Comparison of ENCODE assay signal across 8 cellular contexts in genomic region chr19:45079911-45080469, GRCh38. TPM values are rescaled to one million over a fixed set of nuclear protein-coding genes. Genes with fewer than 3 reads are reported as not detected.
DNase-seq lines count a peak whose midpoint lies in the region; ATAC-seq, FAIRE-seq and TF ChIP-seq lines count a peak whose summit lies in the region.

No MANE protein-coding gene starts in this region.

- no peaks in the 10 kb centered on the region for H3K9me2 ChIP-seq in SK-N-SH

- peak overlapping the region; percentile 97 for H3K9ac ChIP-seq in SK-N-SH
- peak overlapping the region; percentile 98 for H3K9ac ChIP-seq in keratinocyte (ENCODE audit: control insufficient read depth, extremely low read depth, insufficient read depth, low read length)
- H3K9ac ChIP-seq in subcutaneous abdominal adipose tissue (ENCODE audit: low read length in 5 of 5), result peak overlapping the region; percentile 75 to 100 (median 97)

- DNase-seq in SK-N-SH (no peak), keratinocyte (ENCODE audit: low read depth, low spot score) (no peak), NCI-H345 treated with DMSO at 0.1 percent for 48 hours (lab: John Stamatoyannopoulos, UW; ENCODE audit: unreplicated experiment) (no peak), SIG-M5 treated with dmso at 0.1 percent for 504 hours (lab: John Stamatoyannopoulos, UW; ENCODE audit: unreplicated experiment) (no peak), mucosa of gallbladder (ENCODE audit: low spot score) (no peak)
- DNase-seq in activated naive CD4-positive, alpha-beta T cell treated with anti-CD3 and anti-CD28 coated beads, Interleukin-2, amount 50 U/mL, for 72 hours (ENCODE audit: low spot score in 2 of 2), result no peak

- H3K27me3 ChIP-seq in SK-N-SH (ENCODE audit: insufficient read depth), result no peaks in the 10 kb centered on the region
- H3K27me3 ChIP-seq in keratinocyte (ENCODE audit: control insufficient read depth, extremely low read depth, insufficient read depth, low read length), result no peaks in the 10 kb centered on the region
- H3K27me3 ChIP-seq in subcutaneous abdominal adipose tissue (ENCODE audit: control insufficient read depth in 5 of 5, insufficient read depth in 4 of 5, low read length in 5 of 5), result no peaks in the 10 kb centered on the region

- ATAC-seq in SK-N-SH treated with all-trans-retinoic acid at 6 μM for 48 hours, result no peak
- ATAC-seq in activated naive CD4-positive, alpha-beta T cell treated with anti-CD3 and anti-CD28 coated beads, Interleukin-2, amount 50 U/mL, for 72 hours, result no peak

- H3K79me2 ChIP-seq in SK-N-SH (ENCODE audit: insufficient read depth) (peaks cover 54% of the 10 kb centered on the region), keratinocyte (ENCODE audit: control insufficient read depth, insufficient read depth, low read length) (peaks cover 47% of the 10 kb centered on the region)

- FAIRE-seq in keratinocyte (lab: Jason Lieb, UNC), result no peak

- peaks cover 5 to 35% of the 10 kb centered on the region in 2 donors for H3K36me3 Mint-ChIP-seq in activated naive CD4-positive, alpha-beta T cell treated with anti-CD3 and anti-CD28 coated beads, Interleukin-2, amount 50 U/mL, for 72 hours

- H3K27ac ChIP-seq in SK-N-SH (ENCODE audit: low read depth in 2 of 2, low read length in 1 of 2), result peak overlapping the region in 1 of 2 experiments; percentile 68; a peak in 2 of 4 replicates
- H3K27ac ChIP-seq in keratinocyte (ENCODE audit: control insufficient read depth, insufficient read depth, low read length), result peak overlapping the region; percentile 93
- peak overlapping the region; percentile 45 for H3K27ac ChIP-seq in subcutaneous abdominal adipose tissue (ENCODE audit: low read depth, low read length)

- H4K20me1 ChIP-seq in SK-N-SH (ENCODE audit: insufficient read depth) (no peaks in the 10 kb centered on the region), keratinocyte (ENCODE audit: control insufficient read depth, extremely low read depth, insufficient read depth, low read length) (no peaks in the 10 kb centered on the region)

- H2AFZ ChIP-seq in SK-N-SH (ENCODE audit: low read depth) (peak overlapping the region; percentile 96; the same call in 1 of the 2 replicates), keratinocyte (ENCODE audit: control insufficient read depth, low read length) (peak overlapping the region; percentile 93)

- POLR2A ChIA-PET in SK-N-SH (lab: Yijun Ruan, JAX), result interaction anchor here (0.7 to 2.1 kb wide), 4 partner anchors 12 to 388 kb away, joined by 3 to 19 read pairs (median 7); partner anchors contain the start of genes FOSB, PPP1R37 and TRAPPC6A

- H3K9me3 Mint-ChIP-seq in activated naive CD4-positive, alpha-beta T cell treated with anti-CD3 and anti-CD28 coated beads, Interleukin-2, amount 50 U/mL, for 72 hours, result no peaks in the 10 kb centered on the region

- H3K4me1 ChIP-seq in SK-N-SH (ENCODE audit: control insufficient read depth in 1 of 2, insufficient read depth in 2 of 2, low read depth in 1 of 2, low read length in 1 of 2) (peaks cover 0 to 9% of the 10 kb centered on the region in 2 experiments; a peak in 1 of 4 replicates), keratinocyte (ENCODE audit: control insufficient read depth, extremely low read depth, insufficient read depth, low read length) (peaks cover 20% of the 10 kb centered on the region), subcutaneous abdominal adipose tissue (ENCODE audit: control insufficient read depth in 5 of 5, insufficient read depth in 5 of 5, low read length in 5 of 5) (peaks cover 5 to 40% (median 36%) of the 10 kb centered on the region in 5 donors)

- WGBS in SK-N-SH (ENCODE audit: low lambda C conversion rate), result 38% methylated on average over 9 of the region's 9 CpGs

- H3K4me3 ChIP-seq in SK-N-SH (ENCODE audit: low read depth in 2 of 2, low read length in 1 of 2) (peak overlapping the region; percentile 84 to 99), keratinocyte (ENCODE audit: control insufficient read depth in 2 of 3, extremely low read depth in 1 of 3, insufficient read depth in 2 of 3, low read depth in 1 of 3, low read length in 3 of 3) (peak overlapping the region; percentile 84 to 98 (median 98)), subcutaneous abdominal adipose tissue (ENCODE audit: low read depth in 1 of 5, low read length in 5 of 5) (peak overlapping the region; percentile 75 to 97 (median 88))

- peaks cover 0 to 9% of the 10 kb centered on the region in 2 experiments for H3K36me3 ChIP-seq in SK-N-SH (replicated peaks in 1 of 2; ENCODE audit: control insufficient read depth in 1 of 2, insufficient read depth in 2 of 2, low read length in 1 of 2)
- H3K36me3 ChIP-seq in keratinocyte (ENCODE audit: control insufficient read depth in 2 of 2, extremely low read depth in 1 of 2, insufficient read depth in 2 of 2, low read length in 2 of 2), result peaks cover 3 to 7% of the 10 kb centered on the region in 2 experiments
- H3K36me3 ChIP-seq in subcutaneous abdominal adipose tissue (ENCODE audit: control insufficient read depth in 5 of 5, insufficient read depth in 5 of 5, low read length in 5 of 5), result peaks cover 0 to 10% (median 7%) of the 10 kb centered on the region in 5 donors

- peak overlapping the region; percentile 90 to 97 for H3K27ac Mint-ChIP-seq in activated naive CD4-positive, alpha-beta T cell treated with anti-CD3 and anti-CD28 coated beads, Interleukin-2, amount 50 U/mL, for 72 hours

- H3K9me3 ChIP-seq in SK-N-SH, result no peaks in the 10 kb centered on the region
- H3K9me3 ChIP-seq in keratinocyte (ENCODE audit: control insufficient read depth, low read depth, low read length), result no peaks in the 10 kb centered on the region
- H3K9me3 ChIP-seq in subcutaneous abdominal adipose tissue (ENCODE audit: control insufficient read depth in 5 of 5, low read length in 5 of 5), result no peaks in the 10 kb centered on the region

- no peak for TF ChIP-seq EP300 in SK-N-SH (IDR thresholded peaks at IDR 0.05; ENCODE audit: borderline replicate concordance in 1 of 2, low read depth in 1 of 2, low read length in 1 of 2)

- peaks cover 2% of the 10 kb centered on the region for H3K9me1 ChIP-seq in keratinocyte (ENCODE audit: control insufficient read depth, extremely low read depth, insufficient read depth, low read length)

- H3K4me2 ChIP-seq in SK-N-SH (peak overlapping the region; percentile 98), keratinocyte (ENCODE audit: control insufficient read depth, extremely low read depth, insufficient read depth, low read depth, low read length) (peak overlapping the region; percentile 96)

- dilution Hi-C loops in keratinocyte (cut with MboI; ENCODE audit: extremely low pct_ligation_motif_present, low sequenced_read_pairs), result no loop called here

- TF ChIP-seq RAD21 in SK-N-SH (IDR thresholded peaks at IDR 0.05; ENCODE audit: low read length), result no peak

- peaks cover 4% of the 10 kb centered on the region for H3F3A ChIP-seq in SK-N-SH (replicated peaks; ENCODE audit: insufficient read depth)

- CTCF ChIA-PET in SK-N-SH (lab: Yijun Ruan, JAX), result interaction anchor here (1.0 to 1.9 kb wide), 3 partner anchors 11 to 178 kb away, joined by 3 to 5 read pairs (median 4); no protein-coding TSS in a partner anchor

- TF ChIP-seq CTCF in SK-N-SH (IDR thresholded peaks at IDR 0.05), result no peak
- no peak for TF ChIP-seq CTCF in keratinocyte (optimal IDR thresholded peaks at IDR 0.05 in 1 of 3, IDR thresholded peaks at IDR 0.05 in 1 of 3, conservative IDR thresholded peaks at IDR 0.05 in 1 of 3; ENCODE audit: extremely low read depth in 1 of 3, insufficient read depth in 2 of 3, low read length in 3 of 3)

RNA-seq across cellular contexts. Expression of gene GEMIN7, which starts 0.9 kb away (rescaled TPM):
- polyA plus RNA-seq in SK-N-SH (2012; rRNA removed) (24.2 and 28.7 TPM in 2 replicates), keratinocyte (23.1 to 30.1 TPM (median 23.7 TPM) in 3 replicates)
- 14.5 and 19.1 TPM in 2 replicates for polyA plus RNA-seq in SK-N-SH (2012; cell fraction: cytosol; rRNA removed)
- polyA plus RNA-seq in SK-N-SH (2012; cell fraction: nucleus; rRNA removed), result 16.1 and 16.5 TPM in 2 replicates
- 10 to 100 TPM in 1 of 2 donors, 1 to 10 TPM in 1; 8.3 to 54.3 TPM for total RNA-seq in activated naive CD4-positive, alpha-beta T cell treated with anti-CD3 and anti-CD28 coated beads, Interleukin-2, amount 50 U/mL, for 72 hours
- 11.2 TPM for polyA plus RNA-seq in keratinocyte (2011; ENCODE audit: low read depth)
- 23.8 and 38.6 TPM in 2 replicates for polyA plus RNA-seq in keratinocyte (2011; cell fraction: cytosol; rRNA removed)
- polyA plus RNA-seq in keratinocyte (2011; cell fraction: nucleus; rRNA removed), result 29.1 and 34.3 TPM in 2 replicates
- 22.1 and 31.8 TPM in 2 replicates for polyA plus RNA-seq in keratinocyte (2012; ENCODE audit: low replicate concordance)
- 8.8 to 9.3 TPM (median 9.3 TPM) in 3 replicates for polyA minus RNA-seq in keratinocyte
- polyA minus RNA-seq in keratinocyte (2011; cell fraction: cytosol; rRNA and poly(A)+ RNA removed), result 33.4 TPM
- polyA minus RNA-seq in keratinocyte (2011; cell fraction: nucleus; rRNA and poly(A)+ RNA removed), result 7.9 and 8.5 TPM in 2 replicates
- total RNA-seq in mucosa of gallbladder, result 25.2 TPM

RNA-seq across cellular contexts. Expression of gene ZNF296, which starts 3.7 kb away (rescaled TPM):
- 0.16 and 0.21 TPM in 2 replicates for polyA plus RNA-seq in SK-N-SH (2012; rRNA removed)
- polyA plus RNA-seq in SK-N-SH (2012; cell fraction: cytosol; rRNA removed), result 0.06 and 0.12 TPM in 2 replicates
- polyA plus RNA-seq in SK-N-SH (2012; cell fraction: nucleus; rRNA removed), result 2.1 and 2.8 TPM in 2 replicates
- total RNA-seq in activated naive CD4-positive, alpha-beta T cell treated with anti-CD3 and anti-CD28 coated beads, Interleukin-2, amount 50 U/mL, for 72 hours, result 1 to 10 TPM; 2.3 to 6.7 TPM
- polyA plus RNA-seq in keratinocyte, result 0.13 to 1.6 TPM (median 0.25 TPM) in 3 replicates
- polyA plus RNA-seq in keratinocyte (2011; ENCODE audit: low read depth), result 0.92 TPM
- polyA plus RNA-seq in keratinocyte (2011; cell fraction: cytosol; rRNA removed), result 0.33 and 0.70 TPM in 2 replicates
- polyA plus RNA-seq in keratinocyte (2011; cell fraction: nucleus; rRNA removed), result 0.76 and 1.2 TPM in 2 replicates
- polyA plus RNA-seq in keratinocyte (2012; ENCODE audit: low replicate concordance), result 1.5 and 4.8 TPM in 2 replicates
- polyA minus RNA-seq in keratinocyte, result 0.22 to 1.9 TPM (median 0.63 TPM) in 3 replicates
- 3.5 TPM for polyA minus RNA-seq in keratinocyte (2011; cell fraction: cytosol; rRNA and poly(A)+ RNA removed)
- polyA minus RNA-seq in keratinocyte (2011; cell fraction: nucleus; rRNA and poly(A)+ RNA removed), result 0.93 and 1.3 TPM in 2 replicates
- 2.3 TPM for total RNA-seq in mucosa of gallbladder

RNA-seq across cellular contexts. Expression of gene PPP1R37, which starts 13.0 kb away (rescaled TPM):
- polyA plus RNA-seq in SK-N-SH (2012; rRNA removed), result 19.3 and 24.4 TPM in 2 replicates
- polyA plus RNA-seq in SK-N-SH (2012; cell fraction: cytosol; rRNA removed), result 9.4 and 14.2 TPM in 2 replicates
- 53.9 and 70.9 TPM in 2 replicates for polyA plus RNA-seq in SK-N-SH (2012; cell fraction: nucleus; rRNA removed)
- total RNA-seq in activated naive CD4-positive, alpha-beta T cell treated with anti-CD3 and anti-CD28 coated beads, Interleukin-2, amount 50 U/mL, for 72 hours, result 10 to 100 TPM; 12.4 to 18.3 TPM
- polyA plus RNA-seq in keratinocyte, result 8.6 to 15.2 TPM (median 10.2 TPM) in 3 replicates
- 24.7 TPM for polyA plus RNA-seq in keratinocyte (2011; ENCODE audit: low read depth)
- 5.7 and 15.6 TPM in 2 replicates for polyA plus RNA-seq in keratinocyte (2011; cell fraction: cytosol; rRNA removed)
- polyA plus RNA-seq in keratinocyte (2011; cell fraction: nucleus; rRNA removed), result 13.8 and 16.9 TPM in 2 replicates
- 12.6 and 19.5 TPM in 2 replicates for polyA plus RNA-seq in keratinocyte (2012; ENCODE audit: low replicate concordance)
- 8.6 to 15.6 TPM (median 11.1 TPM) in 3 replicates for polyA minus RNA-seq in keratinocyte
- 22.6 TPM for polyA minus RNA-seq in keratinocyte (2011; cell fraction: cytosol; rRNA and poly(A)+ RNA removed)
- 8.8 and 8.9 TPM in 2 replicates for polyA minus RNA-seq in keratinocyte (2011; cell fraction: nucleus; rRNA and poly(A)+ RNA removed)
- total RNA-seq in mucosa of gallbladder, result 83.4 TPM

RNA-seq across cellular contexts. Expression of gene CLASRP, which starts 41.1 kb away (rescaled TPM):
- polyA plus RNA-seq in SK-N-SH (2012; rRNA removed), result 53.8 and 54.8 TPM in 2 replicates
- polyA plus RNA-seq in SK-N-SH (2012; cell fraction: cytosol; rRNA removed), result 17.8 and 18.8 TPM in 2 replicates
- polyA plus RNA-seq in SK-N-SH (2012; cell fraction: nucleus; rRNA removed), result 283 and 291 TPM in 2 replicates
- 100 to 1,000 TPM; 115 to 133 TPM for total RNA-seq in activated naive CD4-positive, alpha-beta T cell treated with anti-CD3 and anti-CD28 coated beads, Interleukin-2, amount 50 U/mL, for 72 hours
- 15.7 to 21.4 TPM (median 19.7 TPM) in 3 replicates for polyA plus RNA-seq in keratinocyte
- polyA plus RNA-seq in keratinocyte (2011; ENCODE audit: low read depth), result 47.9 TPM
- polyA plus RNA-seq in keratinocyte (2011; cell fraction: cytosol; rRNA removed), result 4.4 and 7.1 TPM in 2 replicates
- polyA plus RNA-seq in keratinocyte (2011; cell fraction: nucleus; rRNA removed), result 61.4 and 64.9 TPM in 2 replicates
- 32.0 and 49.1 TPM in 2 replicates for polyA plus RNA-seq in keratinocyte (2012; ENCODE audit: low replicate concordance)
- polyA minus RNA-seq in keratinocyte, result 8.5 to 25.1 TPM (median 22.6 TPM) in 3 replicates
- 5.4 TPM for polyA minus RNA-seq in keratinocyte (2011; cell fraction: cytosol; rRNA and poly(A)+ RNA removed)
- 10.3 and 14.9 TPM in 2 replicates for polyA minus RNA-seq in keratinocyte (2011; cell fraction: nucleus; rRNA and poly(A)+ RNA removed)
- total RNA-seq in mucosa of gallbladder, result 101 TPM
